In the genomic region with DNA sequence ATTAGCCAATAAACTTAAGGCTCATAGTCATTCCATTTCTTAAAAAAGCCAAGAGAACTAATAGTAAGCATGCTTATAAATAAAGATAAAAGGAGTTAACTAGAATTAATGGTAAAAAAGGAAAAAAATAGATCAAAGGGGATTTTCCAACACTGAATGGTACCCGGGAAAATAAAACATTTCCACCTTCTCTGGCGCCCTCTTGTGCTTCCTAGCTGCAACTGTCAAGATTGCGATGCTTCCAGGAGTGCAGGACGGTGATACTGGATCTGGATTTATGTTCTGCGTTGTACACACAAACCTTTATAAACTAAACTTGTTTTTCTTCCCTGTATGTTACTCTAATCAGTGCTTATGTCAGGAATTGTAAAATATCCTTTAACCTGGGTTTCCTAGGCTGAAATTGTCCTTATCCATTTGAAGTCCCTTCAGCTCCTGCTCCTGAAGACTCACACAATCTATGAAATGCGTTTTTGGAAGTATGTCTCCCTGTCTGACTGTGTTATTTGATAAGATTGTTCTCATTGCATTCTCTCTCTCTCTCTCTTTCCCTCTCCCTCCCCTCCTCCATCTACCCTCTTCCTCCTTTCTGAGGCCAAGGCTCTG, we compare ENCODE assay signal across 8 cellular contexts. TPM values are rescaled to one million over a fixed set of nuclear protein-coding genes. Genes with fewer than 3 reads are reported as not detected.
A peak's percentile ranks its signal among the peaks of the same experiment; 100 is the strongest.
DNase-seq lines count a peak whose midpoint lies in the region; ATAC-seq, FAIRE-seq and TF ChIP-seq lines count a peak whose summit lies in the region.

No MANE protein-coding gene starts in this region.

- WGBS in GM12878 (ENCODE audit: insufficient coverage, insufficient replicate concordance, low lambda C conversion rate, missing lambda C conversion rate): 17% methylated on average over 6 of the region's 6 CpGs

- TF ChIP-seq EP300 in GM12878 (IDR thresholded peaks at IDR 0.05; ENCODE audit: borderline replicate concordance in 1 of 2, control insufficient read depth in 1 of 2, low read depth in 2 of 2, low read length in 2 of 2): no peak

- intact Hi-C loops in GM12878 (cut with micrococcal nuclease; ENCODE audit: unreplicated experiment): loop anchor here (2.0 to 10.0 kb wide), 2 partner anchors 109 to 399 kb away; no protein-coding TSS in a partner anchor
- intact Hi-C loops in kidney (cut with DNase I): loop anchor here (10.0 kb wide), 1 partner anchor 219 kb away; no protein-coding TSS in a partner anchor

- H2AFZ ChIP-seq in GM12878 (ENCODE audit: control insufficient read depth, low read depth, low read length): no peak overlapping the region

- CTCF ChIA-PET in GM12878 (lab: Yijun Ruan, JAX): interaction anchor here (0.6 to 6.3 kb wide), 25 partner anchors 9 to 790 kb away, joined by 3 to 131 read pairs (median 4); a partner anchor contains a TSS

- H4K20me1 ChIP-seq in GM12878 (ENCODE audit: control insufficient read depth, insufficient read depth): no peaks in the 10 kb centered on the region

- H3K4me2 ChIP-seq in GM12878 (ENCODE audit: control insufficient read depth, insufficient read depth): no peak overlapping the region

- H3K4me1 Mint-ChIP-seq in type B pancreatic cell (ENCODE audit: unreplicated experiment): no peaks in the 10 kb centered on the region

- in situ Hi-C loops in GM12878 (cut with MboI): loop anchor here (5.0 to 10.0 kb wide), 2 partner anchors 227 to 409 kb away; no protein-coding TSS in a partner anchor

- H3K79me2 ChIP-seq in GM12878 (ENCODE audit: control insufficient read depth, insufficient read depth, low read length): no peaks in the 10 kb centered on the region

- TF ChIP-seq CTCF in GM12878 (IDR thresholded peaks at IDR 0.05 in 2 of 3, conservative IDR thresholded peaks at IDR 0.05 in 1 of 3; ENCODE audit: control insufficient read depth in 2 of 3, extremely low read depth in 1 of 3, insufficient read depth in 1 of 3, low read depth in 3 of 3, low read length in 3 of 3) (peak; percentile 78 to 89 (median 82)), kidney (IDR thresholded peaks at IDR 0.05; ENCODE audit: borderline replicate concordance, extremely low read depth, insufficient read depth) (peak; percentile 66), type B pancreatic cell (conservative IDR thresholded peaks at IDR 0.05) (peak; percentile 95)

- peak; percentile 70 for TF ChIP-seq RAD21 in GM12878 (IDR thresholded peaks at IDR 0.05; ENCODE audit: insufficient read depth, low read depth, low read length)

- ATAC-seq in GM12878: peak; percentile 74

- RAD21 ChIA-PET in GM12878 (lab: Charles Lee; ENCODE audit: unreplicated experiment): interaction anchor here (0.6 to 4.7 kb wide), 9 partner anchors 110 to 451 kb away, joined by 3 to 46 read pairs (median 3); no protein-coding TSS in a partner anchor

- no peaks in the 10 kb centered on the region for H3K36me3 Mint-ChIP-seq in type B pancreatic cell

- peak; percentile 3 for DNase-seq in NK-92 treated with Interleukin-12 subunit alpha and Interleukin-12 subunit beta, amount 100 ng/mL, for 24 hours (lab: John Stamatoyannopoulos, UW)
- DNase-seq in NK-92 (lab: John Stamatoyannopoulos, UW; ENCODE audit: unreplicated experiment) (no peak), H7 (peak; percentile 35), NCI-H2227 treated with DMSO at 0.1 percent for 48 hours (lab: John Stamatoyannopoulos, UW) (peak; percentile 56), GM12878 (ENCODE audit: low read depth, low spot score) (no peak), kidney (no peak), type B pancreatic cell (ENCODE audit: extremely low spot score, unreplicated experiment) (no peak), NOMO-1 treated with DMSO at 0.1 percent for 48 hours (lab: John Stamatoyannopoulos, UW; ENCODE audit: unreplicated experiment) (no peak)

- no peak overlapping the region for H3K4me3 Mint-ChIP-seq in type B pancreatic cell

- H3K4me3 ChIP-seq in H7 (ENCODE audit: insufficient read depth, low read depth, low read length) (no peak overlapping the region), GM12878 (no peak overlapping the region), kidney (ENCODE audit: low read length in 2 of 2) (no peak overlapping the region)

- H3K4me1 ChIP-seq in GM12878 (ENCODE audit: control insufficient read depth, insufficient read depth, low read length) (no peaks in the 10 kb centered on the region), kidney (ENCODE audit: control insufficient read depth in 1 of 2, insufficient read depth in 1 of 2, low read depth in 1 of 2, low read length in 2 of 2) (no peaks in the 10 kb centered on the region)

- H3K27me3 ChIP-seq in H7 (ENCODE audit: control insufficient read depth, insufficient read depth, low read length) (no peaks in the 10 kb centered on the region; the same call in 1 of the 2 replicates), GM12878 (replicated peaks in 1 of 2; ENCODE audit: control insufficient read depth in 2 of 2, insufficient read depth in 2 of 2, low read length in 1 of 2) (no peaks in the 10 kb centered on the region)

- no peaks in the 10 kb centered on the region for H3K9me3 Mint-ChIP-seq in type B pancreatic cell

- SMC1A ChIA-PET in GM12878 (lab: Charles Lee; ENCODE audit: uncharacterized antibody, unreplicated experiment): interaction anchor here (0.5 to 5.6 kb wide), 11 partner anchors 10 to 1074 kb away, joined by 3 to 56 read pairs (median 3); a partner anchor contains a TSS

- no peak overlapping the region for H3K27ac ChIP-seq in GM12878 (ENCODE audit: control insufficient read depth, insufficient read depth)
- no peak overlapping the region for H3K27ac ChIP-seq in kidney (ENCODE audit: low read depth in 2 of 2, low read length in 2 of 2)

- peaks cover 23% of the 10 kb centered on the region for H3K27me3 Mint-ChIP-seq in type B pancreatic cell

- H3K36me3 ChIP-seq in H7 (replicated peaks; ENCODE audit: control insufficient read depth, insufficient read depth, low read length) (no peaks in the 10 kb centered on the region), GM12878 (ENCODE audit: control insufficient read depth in 2 of 2, insufficient read depth in 2 of 2, low read length in 1 of 2) (no peaks in the 10 kb centered on the region), kidney (ENCODE audit: control insufficient read depth in 1 of 2, insufficient read depth in 2 of 2, low read length in 2 of 2) (no peaks in the 10 kb centered on the region)

- BruUV-seq in GM12878 (replicated peaks; lab: Mats Ljungman, UMichigan): no TSS peak

- H3K27ac Mint-ChIP-seq in type B pancreatic cell: no peak overlapping the region

- H3K9ac ChIP-seq in GM12878 (ENCODE audit: control insufficient read depth, insufficient read depth, low read length) (no peak overlapping the region), kidney (ENCODE audit: low read length in 2 of 2) (no peak overlapping the region)

- no peaks in the 10 kb centered on the region for H3K9me3 ChIP-seq in GM12878 (replicated peaks; ENCODE audit: control insufficient read depth, insufficient read depth, low read length)
- no peaks in the 10 kb centered on the region for H3K9me3 ChIP-seq in kidney (ENCODE audit: control insufficient read depth in 1 of 2, low read length in 2 of 2)

- FAIRE-seq in GM12878 (lab: Jason Lieb, UNC): peak; percentile 70
- peak; percentile 78 for FAIRE-seq in kidney (lab: Jason Lieb, UNC)

- POLR2A ChIA-PET in GM12878 (lab: Charles Lee): no interaction called here

- no peak for TF ChIP-seq POLR2A in GM12878 (IDR thresholded peaks at IDR 0.05; ENCODE audit: low read depth, low read length)

TF ChIP-seq in GM12878, 131 proteins besides CTCF, POLR2A, EP300 and RAD21 (continues in another document):
- TF ChIP-seq SREBF1 (IDR thresholded peaks at IDR 0.05; ENCODE audit: low read length): no peak

RNA-seq across cellular contexts. Expression of a gene that starts 9.6 kb away (rescaled TPM):
- 42.5 and 52.2 TPM in 2 replicates for total RNA-seq in H7 (2014; rRNA removed; shearing (Covaris generic))
- total RNA-seq in GM12878 (2013; cell fraction: nucleolus; rRNA removed): 12.0 and 13.9 TPM in 2 replicates
- total RNA-seq in GM12878 (2014; rRNA removed): 36.9 and 40.7 TPM in 2 replicates
- 40.1 and 40.6 TPM in 2 replicates for total RNA-seq in GM12878 (2014; rRNA removed; fragmentation: Illumina TruSeq; extraction: Trizol)
- total RNA-seq in GM12878 (2021): 29.0 and 34.4 TPM in 2 replicates
- 25.0 TPM for polyA plus RNA-seq in GM12878 (2011; ENCODE audit: low read depth)
- polyA plus RNA-seq in GM12878 (2011; rRNA removed): 25.4 and 31.7 TPM in 2 replicates
- polyA plus RNA-seq in GM12878 (2011; cell fraction: cytosol; rRNA removed): 11.5 and 13.0 TPM in 2 replicates
- 15.5 and 16.3 TPM in 2 replicates for polyA plus RNA-seq in GM12878 (2011; cell fraction: nucleus; rRNA removed)
- 20.9 and 23.6 TPM in 2 replicates for polyA plus RNA-seq in GM12878 (2012)
- 44.4 and 55.2 TPM in 2 replicates for polyA plus RNA-seq in GM12878 (2014; fragmentation: Illumina TruSeq; extraction: Trizol)
- 10 to 100 TPM; 51.0 to 58.5 TPM for polyA plus RNA-seq in GM12878 (2014; fragmentation: Nextera tagmentation; extraction: Ambion mirVana)
- 33.0 and 39.3 TPM in 2 replicates for polyA plus RNA-seq in GM12878 (2014; rRNA removed)
- 10 to 100 TPM; 48.4 to 54.4 TPM for polyA plus RNA-seq in GM12878 (2016; fragmentation: Nextera tagmentation; extraction: Ambion mirVana)
- polyA minus RNA-seq in GM12878 (2011; rRNA and poly(A)+ RNA removed): 14.3 and 18.0 TPM in 2 replicates
- polyA minus RNA-seq in GM12878 (2011; cell fraction: cytosol; rRNA and poly(A)+ RNA removed): 6.5 and 8.9 TPM in 2 replicates
- 5.3 and 10.2 TPM in 2 replicates for polyA minus RNA-seq in GM12878 (2011; cell fraction: nucleus; rRNA and poly(A)+ RNA removed)
- total RNA-seq in kidney: 37.5 TPM
- polyA plus RNA-seq in kidney (ENCODE audit: insufficient read depth, low read depth, low replicate concordance): 57.8 TPM
- 15.8 and 40.9 TPM in 2 replicates for total RNA-seq in type B pancreatic cell (ENCODE audit: low replicate concordance)

RNA-seq across cellular contexts. Expression of a gene that starts 33.6 kb away (rescaled TPM):
- total RNA-seq in H7 (2014; rRNA removed; shearing (Covaris generic)): 49.8 and 58.9 TPM in 2 replicates
- total RNA-seq in GM12878 (2013; cell fraction: nucleolus; rRNA removed): 70.6 and 73.3 TPM in 2 replicates
- 31.9 and 32.5 TPM in 2 replicates for total RNA-seq in GM12878 (2014; rRNA removed)
- 31.6 and 32.5 TPM in 2 replicates for total RNA-seq in GM12878 (2014; rRNA removed; fragmentation: Illumina TruSeq; extraction: Trizol)
- total RNA-seq in GM12878 (2021): 24.7 and 28.3 TPM in 2 replicates
- polyA plus RNA-seq in GM12878 (2011; ENCODE audit: low read depth): 5.3 TPM
- 25.9 and 37.1 TPM in 2 replicates for polyA plus RNA-seq in GM12878 (2011; rRNA removed)
- polyA plus RNA-seq in GM12878 (2011; cell fraction: cytosol; rRNA removed): 10.3 and 11.6 TPM in 2 replicates
- polyA plus RNA-seq in GM12878 (2011; cell fraction: nucleus; rRNA removed): 17.9 and 26.4 TPM in 2 replicates
- 9.8 and 10.9 TPM in 2 replicates for polyA plus RNA-seq in GM12878 (2012)
- 29.3 and 32.1 TPM in 2 replicates for polyA plus RNA-seq in GM12878 (2014; fragmentation: Illumina TruSeq; extraction: Trizol)
- polyA plus RNA-seq in GM12878 (2014; fragmentation: Nextera tagmentation; extraction: Ambion mirVana): 10 to 100 TPM; 13.9 TPM
- 20.1 and 26.1 TPM in 2 replicates for polyA plus RNA-seq in GM12878 (2014; rRNA removed)
- polyA plus RNA-seq in GM12878 (2016; fragmentation: Nextera tagmentation; extraction: Ambion mirVana): 10 to 100 TPM; 47.2 to 52.1 TPM
- 15.8 and 23.3 TPM in 2 replicates for polyA minus RNA-seq in GM12878 (2011; rRNA and poly(A)+ RNA removed)
- 6.8 and 11.3 TPM in 2 replicates for polyA minus RNA-seq in GM12878 (2011; cell fraction: cytosol; rRNA and poly(A)+ RNA removed)
- polyA minus RNA-seq in GM12878 (2011; cell fraction: nucleus; rRNA and poly(A)+ RNA removed): 25.4 and 56.1 TPM in 2 replicates
- total RNA-seq in kidney: 16.0 TPM
- polyA plus RNA-seq in kidney (ENCODE audit: insufficient read depth, low read depth, low replicate concordance): 6.8 TPM
- 15.4 and 15.8 TPM in 2 replicates for total RNA-seq in type B pancreatic cell (ENCODE audit: low replicate concordance)

Comparison
In these comparisons a context has a peak if more than half of its experiments do, and no peak if none do; other contexts are left out.
1. DNase-seq: peak in NK-92 treated with Interleukin-12 subunit alpha and Interleukin-12 subunit beta, amount 100 ng/mL, for 24 hours (single experiment), H7 (single experiment) and NCI-H2227 treated with DMSO at 0.1 percent for 48 hours (single experiment); none in NK-92 (single experiment), GM12878 (single experiment), kidney (single experiment), type B pancreatic cell (single experiment) and NOMO-1 treated with DMSO at 0.1 percent for 48 hours (single experiment).
2. Peak in every context shown above with its lines, with median percentiles within 50 percentile points of each other: CTCF ChIP-seq.